8 cellular contexts compared by ENCODE assay signal in the genomic region with DNA sequence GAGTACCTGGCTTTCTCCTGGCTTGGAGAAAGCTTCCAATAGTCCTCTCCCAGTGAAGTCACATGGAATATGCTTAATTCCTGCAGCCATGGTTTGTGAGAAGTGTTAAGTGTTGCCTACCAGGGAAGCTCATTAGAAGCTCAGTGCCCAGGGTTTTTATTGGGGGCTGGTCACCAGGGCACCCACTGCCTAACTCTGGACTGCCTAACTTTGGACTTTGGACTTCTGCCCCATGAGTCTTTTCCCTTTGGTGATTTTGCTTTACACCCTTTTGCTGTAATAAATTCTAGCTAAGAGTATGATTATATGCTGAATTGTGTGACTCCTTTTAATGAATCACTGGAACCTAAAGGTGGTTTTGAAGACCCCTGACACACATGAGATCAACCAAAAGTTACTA. TPM values are rescaled to one million over a fixed set of nuclear protein-coding genes. Genes with fewer than 3 reads are reported as not detected.
DNase-seq lines count a peak whose midpoint lies in the region; ATAC-seq, FAIRE-seq and TF ChIP-seq lines count a peak whose summit lies in the region.
"Not testable (repeated sequence)": the region's sequence is repeated elsewhere in the genome, so short reads cannot be mapped to it uniquely, and the experiment has no call there.
"Had no signal": no experiment of that assay in that cellular context is flagged by ENCODE, and none has a peak within 500 bp of the region (broad histone marks: within the 10 kb centered on the region; RNA-seq: fewer than 3 reads in every experiment).

No MANE protein-coding gene starts in this region.

- SMC1A ChIA-PET in GM12878 (lab: Charles Lee; ENCODE audit: uncharacterized antibody, unreplicated experiment): not testable (repeated sequence)

- not testable (repeated sequence) for H3K4me3 ChIP-seq in GM23338; GM12878; HepG2 (replicated peaks in 1 of 3; ENCODE audit: insufficient read depth in 1 of 3, low read depth in 2 of 3, low read length in 3 of 3); mucosa of descending colon

- not testable (repeated sequence) for TF ChIP-seq RAD21 in GM12878 (IDR thresholded peaks at IDR 0.05; ENCODE audit: insufficient read depth, low read depth, low read length); HepG2 (CRISPR knock-in tag; IDR thresholded peaks at IDR 0.05)

- H3K36me3 ChIP-seq in GM23338 (ENCODE audit: insufficient read depth); GM12878 (ENCODE audit: control insufficient read depth in 2 of 2, insufficient read depth in 2 of 2, low read length in 1 of 2); HepG2 (replicated peaks in 1 of 2; ENCODE audit: control insufficient read depth in 1 of 2, insufficient read depth in 2 of 2, low read length in 2 of 2); mucosa of descending colon (ENCODE audit: low read depth): not testable (repeated sequence)

- H3K9me2 ChIP-seq in GM23338 (ENCODE audit: insufficient read depth): not testable (repeated sequence)

- CTCF ChIA-PET in GM12878 (lab: Yijun Ruan, JAX); HepG2 (lab: Yijun Ruan, JAX; ENCODE audit: low intra/inter-chr PET ratio, low total read pairs): not testable (repeated sequence)

- H3K4me1 ChIP-seq in GM23338 (ENCODE audit: insufficient read depth); GM12878 (ENCODE audit: control insufficient read depth, insufficient read depth, low read length); HepG2 (ENCODE audit: insufficient read depth, low read length); mucosa of descending colon (ENCODE audit: low read depth): not testable (repeated sequence)

- not testable (repeated sequence) for H3K4me1 Mint-ChIP-seq in GM23338

- H3K27ac ChIP-seq in GM23338 (ENCODE audit: low read depth); GM12878 (ENCODE audit: control insufficient read depth, insufficient read depth); HepG2 (ENCODE audit: extremely low read length, insufficient read depth, low read length): not testable (repeated sequence)

- H3K4me2 ChIP-seq in GM23338; GM12878 (ENCODE audit: control insufficient read depth, insufficient read depth); HepG2 (ENCODE audit: low read depth, low read length): not testable (repeated sequence)

- not testable (repeated sequence) for H3K4me3 Mint-ChIP-seq in GM23338

- not testable (repeated sequence) for FAIRE-seq in GM12878 (lab: Jason Lieb, UNC); HepG2 (lab: Jason Lieb, UNC)

- not testable (repeated sequence) for H2AFZ ChIP-seq in GM23338; GM12878 (ENCODE audit: control insufficient read depth, low read depth, low read length); HepG2 (ENCODE audit: low read length)

- DNase-seq in GM23338 (ENCODE audit: low spot score); GM12878 (ENCODE audit: low read depth, low spot score); Right ventricle myocardium superior; left colon; HepG2 (ENCODE audit: low spot score); mucosa of descending colon: not testable (repeated sequence)

- H3K36me3 Mint-ChIP-seq in GM23338 (ENCODE audit: low read depth): not testable (repeated sequence)

- H4K20me1 ChIP-seq in GM23338 (replicated peaks; ENCODE audit: insufficient read depth); GM12878 (ENCODE audit: control insufficient read depth, insufficient read depth); HepG2 (ENCODE audit: insufficient read depth, low read length): not testable (repeated sequence)

- H3K9ac ChIP-seq in GM12878 (ENCODE audit: control insufficient read depth, insufficient read depth, low read length); HepG2 (ENCODE audit: insufficient read depth, low read depth, low read length): not testable (repeated sequence)

- H3K79me2 ChIP-seq in GM23338 (replicated peaks; ENCODE audit: insufficient read depth); GM12878 (ENCODE audit: control insufficient read depth, insufficient read depth, low read length); HepG2 (ENCODE audit: insufficient read depth, low read length): not testable (repeated sequence)

- not testable (repeated sequence) for H3K27me3 Mint-ChIP-seq in GM23338 (ENCODE audit: insufficient read depth, low read depth, poor library complexity)

- not testable (repeated sequence) for H3F3A ChIP-seq in GM23338 (replicated peaks; ENCODE audit: low read depth)

- not testable (repeated sequence) for TF ChIP-seq POLR2A in GM12878 (IDR thresholded peaks at IDR 0.05; ENCODE audit: low read depth, low read length); HepG2 (IDR thresholded peaks at IDR 0.05; ENCODE audit: insufficient read depth in 1 of 2, low read depth in 2 of 2, low read length in 2 of 2)

- H3K27me3 ChIP-seq in GM23338 (ENCODE audit: insufficient read depth); GM12878 (replicated peaks in 1 of 2; ENCODE audit: control insufficient read depth in 2 of 2, insufficient read depth in 2 of 2, low read length in 1 of 2); HepG2 (ENCODE audit: control insufficient read depth in 1 of 2, insufficient read depth in 2 of 2, low read length in 2 of 2): not testable (repeated sequence)

- POLR2A ChIA-PET in GM12878 (lab: Charles Lee); HepG2 (lab: Yijun Ruan, JAX): not testable (repeated sequence)

- TF ChIP-seq EP300 in GM12878 (IDR thresholded peaks at IDR 0.05; ENCODE audit: borderline replicate concordance in 1 of 2, control insufficient read depth in 1 of 2, low read depth in 2 of 2, low read length in 2 of 2); HepG2 (IDR thresholded peaks at IDR 0.05; ENCODE audit: low read depth in 2 of 2, low read length in 2 of 2); HepG2 (CRISPR knock-in tag; IDR thresholded peaks at IDR 0.05; ENCODE audit: borderline replicate concordance): not testable (repeated sequence)

- not testable (repeated sequence) for H3K9me3 Mint-ChIP-seq in GM23338

- TSS peak; percentile 43 for BruUV-seq in GM12878 (replicated peaks; lab: Mats Ljungman, UMichigan)
- TSS peak; percentile 38 for BruUV-seq in HepG2 (replicated peaks; lab: Mats Ljungman, UMichigan)

- ATAC-seq in GM23338 (peak; percentile 32; the same call in 2 of the 3 replicates), Right ventricle myocardium superior (ENCODE audit: poor library complexity) (peak; percentile 14), left colon (peak; percentile 86), HepG2 (peak; percentile 48; the same call in 2 of the 3 replicates), mucosa of descending colon (peak; percentile 84)
- not testable (repeated sequence) for ATAC-seq in GM12878

- intact Hi-C loops in GM12878 (cut with micrococcal nuclease; ENCODE audit: unreplicated experiment); Right ventricle myocardium superior (cut with DNase I); left colon (cut with DNase I, micrococcal nuclease); HepG2 (cut with micrococcal nuclease; ENCODE audit: unreplicated experiment); mucosa of descending colon (cut with DNase I, micrococcal nuclease): not testable (repeated sequence)

- in situ Hi-C loops in GM12878 (cut with MboI); HepG2 (cut with HindIII; ENCODE audit: extremely low pct_ligation_motif_present, low pct_unique_long_range_greater_than_20kb): not testable (repeated sequence)

- RAD21 ChIA-PET in GM12878 (lab: Charles Lee; ENCODE audit: unreplicated experiment): not testable (repeated sequence)

- not testable (repeated sequence) for H3K27ac Mint-ChIP-seq in GM23338

- not testable (repeated sequence) for H3K9me3 ChIP-seq in GM12878 (replicated peaks; ENCODE audit: control insufficient read depth, insufficient read depth, low read length); HepG2 (ENCODE audit: low read length); mucosa of descending colon

- not testable (repeated sequence) for TF ChIP-seq CTCF in GM23338 (conservative IDR thresholded peaks at IDR 0.05; ENCODE audit: low read depth in 2 of 2); GM12878 (IDR thresholded peaks at IDR 0.05 in 2 of 3, conservative IDR thresholded peaks at IDR 0.05 in 1 of 3; ENCODE audit: control insufficient read depth in 2 of 3, extremely low read depth in 1 of 3, insufficient read depth in 1 of 3, low read depth in 3 of 3, low read length in 3 of 3); HepG2 (CRISPR knock-in tag; IDR thresholded peaks at IDR 0.05); mucosa of descending colon (IDR thresholded peaks at IDR 0.05)

RNA-seq across cellular contexts. Expression of gene PLGLB1, which starts 35.2 kb away (rescaled TPM):
- 0.27 and 0.80 TPM in 2 replicates for total RNA-seq in GM23338 (2014; rRNA removed; shearing (Covaris generic))
- polyA plus RNA-seq in GM23338 (2016; fragmentation: Nextera tagmentation; extraction: Ambion mirVana): 0.82 and 1.6 TPM in 2 replicates
- 4.3 and 6.1 TPM in 2 replicates for total RNA-seq in GM12878 (2013; cell fraction: nucleolus; rRNA removed)
- total RNA-seq in GM12878 (2014; rRNA removed): 1.9 TPM in 2 replicates
- 1.2 and 1.9 TPM in 2 replicates for total RNA-seq in GM12878 (2014; rRNA removed; fragmentation: Illumina TruSeq; extraction: Trizol)
- 1.2 and 2.2 TPM in 2 replicates for total RNA-seq in GM12878 (2021)
- 0.55 TPM for polyA plus RNA-seq in GM12878 (2011; ENCODE audit: low read depth)
- 1.7 and 2.8 TPM in 2 replicates for polyA plus RNA-seq in GM12878 (2011; rRNA removed)
- polyA plus RNA-seq in GM12878 (2011; cell fraction: cytosol; rRNA removed): 0.37 and 0.60 TPM in 2 replicates
- 4.0 and 4.6 TPM in 2 replicates for polyA plus RNA-seq in GM12878 (2011; cell fraction: nucleus; rRNA removed)
- polyA plus RNA-seq in GM12878 (2012): 1.3 and 2.2 TPM in 2 replicates
- 1.8 and 3.5 TPM in 2 replicates for polyA plus RNA-seq in GM12878 (2014; fragmentation: Illumina TruSeq; extraction: Trizol)
- polyA plus RNA-seq in GM12878 (2014; fragmentation: Nextera tagmentation; extraction: Ambion mirVana): 1 to 10 TPM; 1.3 to 1.5 TPM
- polyA plus RNA-seq in GM12878 (2014; rRNA removed): 0.99 and 2.1 TPM in 2 replicates
- 1 to 10 TPM in 1 of 2 experiments, under 1 TPM in 1; 0.88 to 1.5 TPM for polyA plus RNA-seq in GM12878 (2016; fragmentation: Nextera tagmentation; extraction: Ambion mirVana)
- 1.4 and 1.7 TPM in 2 replicates for polyA minus RNA-seq in GM12878 (2011; rRNA and poly(A)+ RNA removed)
- not detected in 2 replicates for polyA minus RNA-seq in GM12878 (2011; cell fraction: cytosol; rRNA and poly(A)+ RNA removed)
- polyA minus RNA-seq in GM12878 (2011; cell fraction: nucleus; rRNA and poly(A)+ RNA removed): 2.4 and 4.0 TPM in 2 replicates
- 2.7 TPM for total RNA-seq in Right ventricle myocardium superior
- 1 to 10 TPM; 1.6 to 1.9 TPM for total RNA-seq in left colon
- 0.20 TPM in 1 of 2 replicates, not detected in the other for total RNA-seq in HepG2 (2016; rRNA removed; fragmentation: Illumina TruSeq; extraction: Trizol)
- not detected in 2 replicates for total RNA-seq in HepG2 (2016; cell fraction: cytosol; rRNA removed; fragmentation: Illumina TruSeq; extraction: Trizol; ENCODE audit: low read depth)
- 0.13 TPM in 1 of 2 replicates, not detected in the other for total RNA-seq in HepG2 (2016; cell fraction: insoluble cytoplasmic fraction; rRNA removed; fragmentation: Illumina TruSeq; extraction: Trizol)
- total RNA-seq in HepG2 (2016; cell fraction: membrane; rRNA removed; fragmentation: Illumina TruSeq; extraction: Trizol): 0.24 TPM in 1 of 2 replicates, not detected in the other
- 0.53 and 0.85 TPM in 2 replicates for total RNA-seq in HepG2 (2016; cell fraction: nucleus; rRNA removed; fragmentation: Illumina TruSeq; extraction: Trizol)
- 0.20 and 0.26 TPM in 2 replicates for polyA plus RNA-seq in HepG2 (2011; rRNA removed)
- polyA plus RNA-seq in HepG2 (2011; cell fraction: cytosol; rRNA removed): 0.35 TPM in 1 of 2 replicates, not detected in the other
- polyA plus RNA-seq in HepG2 (2011; cell fraction: nucleus; rRNA removed): 0.90 and 1.4 TPM in 2 replicates
- 0.33 and 0.60 TPM in 2 replicates for polyA plus RNA-seq in HepG2 (2012)
- not detected in 2 replicates for polyA plus RNA-seq in HepG2 (2016; cell fraction: cytosol; fragmentation: Illumina TruSeq; extraction: Trizol; ENCODE audit: low read depth)
- 0.23 TPM in 1 of 2 replicates, not detected in the other for polyA plus RNA-seq in HepG2 (2016; cell fraction: insoluble cytoplasmic fraction; fragmentation: Illumina TruSeq; extraction: Trizol; ENCODE audit: low read depth)
- polyA plus RNA-seq in HepG2 (2016; cell fraction: membrane; fragmentation: Illumina TruSeq; extraction: Trizol; ENCODE audit: low read depth): not detected in 2 replicates
- polyA plus RNA-seq in HepG2 (2016; cell fraction: nucleus; fragmentation: Illumina TruSeq; extraction: Trizol; ENCODE audit: insufficient read depth, low read depth): 0.70 and 1.8 TPM in 2 replicates
- polyA minus RNA-seq in HepG2 (2011; rRNA and poly(A)+ RNA removed; ENCODE audit: low replicate concordance): 0.48 TPM in 1 of 2 replicates, not detected in the other
- not detected in 2 replicates for polyA minus RNA-seq in HepG2 (2011; cell fraction: cytosol; rRNA and poly(A)+ RNA removed)
- 1.8 and 2.1 TPM in 2 replicates for polyA minus RNA-seq in HepG2 (2011; cell fraction: nucleus; rRNA and poly(A)+ RNA removed)
- 1 to 10 TPM; 2.1 to 5.6 (median 5.4) TPM for total RNA-seq in mucosa of descending colon
- total RNA-seq: Caco-2, Calu3 had no signal
